ENCODE assay signal across 27 cellular contexts in genomic region chr22:29136715-29137700, GRCh38.
DNase-seq lines count a peak whose midpoint lies in the region; ATAC-seq, FAIRE-seq and TF ChIP-seq lines count a peak whose summit lies in the region.
"Had no signal": no experiment of that assay in that cellular context is flagged by ENCODE, and none has a peak within 500 bp of the region (broad histone marks: within the 10 kb centered on the region; RNA-seq: fewer than 3 reads in every experiment).

No MANE protein-coding gene starts in this region.

- no peak overlapping the region for H3K9ac ChIP-seq in endothelial cell of umbilical vein (replicated peaks; ENCODE audit: extremely low read depth, insufficient read depth, low read length)
- H3K9ac ChIP-seq: SK-N-SH had no signal

- H3K27ac ChIP-seq in endothelial cell of umbilical vein (ENCODE audit: insufficient read depth, low read depth, low read length), result no peak overlapping the region
- H3K27ac ChIP-seq: body of pancreas, coronary artery, heart right ventricle, left ventricle myocardium inferior had no signal

- H3K9me1 ChIP-seq in endothelial cell of umbilical vein (replicated peaks; ENCODE audit: control insufficient read depth, extremely low read depth, insufficient read depth, low read length), result no peaks in the 10 kb centered on the region

- DNase-seq in NCI-H1092 treated with DMSO at 0.1 percent for 48 hours (lab: John Stamatoyannopoulos, UW) (peak; percentile 54), NCI-H345 (lab: John Stamatoyannopoulos, UW) (peak; percentile 43), endothelial cell of umbilical vein (ENCODE audit: low read depth, low spot score) (no peak), retina (peak; percentile 55), KG1 (lab: John Stamatoyannopoulos, UW) (no peak)
- DNase-seq in activated CD4-positive, alpha-beta T cell treated with anti-CD3 and anti-CD28 coated beads for 4 hours, result no peak
- DNase-seq in activated effector memory CD4-positive, alpha-beta T cell treated with Interleukin-2 at 50 U/mL for 16 hours, result no peak
- DNase-seq: body of pancreas; CD4-positive, alpha-beta memory T cell; heart right ventricle; left ventricle myocardium inferior; NCI-H2081 treated with DMSO at 0.1 percent for 48 hours; SK-N-SH; spleen; stimulated activated CD4-positive, alpha-beta T cell treated with anti-CD3 and anti-CD28 coated beads, Interleukin-4, amount 100 ng/mL, for 24 hours; stimulated activated naive CD8-positive, alpha-beta T cell treated with anti-CD3 and anti-CD28 coated beads, Interleukin-15, amount 100 ng/mL, for 72 hours; T-helper 9 cell; transverse colon had no signal

- CTCF ChIA-PET in endothelial cell of umbilical vein (lab: Charles Lee), result no interaction called here

- no peak for TF ChIP-seq CTCF in endothelial cell of umbilical vein (IDR thresholded peaks at IDR 0.05; ENCODE audit: extremely low read depth in 1 of 2, insufficient read depth in 1 of 2, low read depth in 1 of 2, low read length in 2 of 2)

- H2AFZ ChIP-seq in endothelial cell of umbilical vein (ENCODE audit: low read depth, low read length), result no peak overlapping the region

- no peak for ATAC-seq in GM19324 (IDR thresholded peaks at IDR 0.05; ENCODE audit: low FRiP score, unreplicated experiment)
- ATAC-seq: activated CD4-positive, CD25-positive, alpha-beta regulatory T cell treated with anti-CD3 and anti-CD28 coated beads, Interleukin-2, amount 50 U/mL, for 24 hours; body of pancreas; heart right ventricle; K562; stimulated activated naive CD8-positive, alpha-beta T cell treated with anti-CD3 and anti-CD28 coated beads, Interleukin-15, amount 100 ng/mL, for 72 hours had no signal

- POLR2A ChIA-PET in endothelial cell of umbilical vein (lab: Charles Lee), result no interaction called here

- peaks cover 4 to 9% of the 10 kb centered on the region in 2 experiments for H3K27me3 ChIP-seq in endothelial cell of umbilical vein (ENCODE audit: control insufficient read depth in 2 of 2, insufficient read depth in 2 of 2, low read length in 2 of 2)
- H3K27me3 ChIP-seq: body of pancreas, heart right ventricle, Peyer's patch, transverse colon had no signal

- H4K20me1 ChIP-seq in endothelial cell of umbilical vein (replicated peaks; ENCODE audit: control insufficient read depth, extremely low read depth, insufficient read depth, low read length), result no peaks in the 10 kb centered on the region

- no peak overlapping the region for H3K4me2 ChIP-seq in endothelial cell of umbilical vein (ENCODE audit: insufficient read depth, low read length)
- H3K4me2 ChIP-seq: SK-N-SH had no signal

- no peaks in the 10 kb centered on the region for H3K79me2 ChIP-seq in endothelial cell of umbilical vein (ENCODE audit: control insufficient read depth, insufficient read depth, low read length)

- no peaks in the 10 kb centered on the region for H3K36me3 ChIP-seq in endothelial cell of umbilical vein (ENCODE audit: control insufficient read depth in 2 of 2, extremely low read depth in 1 of 2, insufficient read depth in 2 of 2, low read length in 2 of 2)
- H3K36me3 ChIP-seq: transverse colon had no signal

- no peaks in the 10 kb centered on the region for H3K4me1 ChIP-seq in endothelial cell of umbilical vein (ENCODE audit: control insufficient read depth, extremely low read depth, insufficient read depth, low read length)
- H3K4me1 ChIP-seq: body of pancreas, Peyer's patch had no signal

- TF ChIP-seq POLR2A in endothelial cell of umbilical vein (IDR thresholded peaks at IDR 0.05; ENCODE audit: low read depth, low read length), result no peak

- no peak overlapping the region for H3K4me3 ChIP-seq in endothelial cell of umbilical vein (replicated peaks in 1 of 3; ENCODE audit: insufficient read depth in 1 of 3, low read depth in 1 of 3, low read length in 3 of 3)
- H3K4me3 ChIP-seq: body of pancreas, coronary artery, heart right ventricle, K562, left ventricle myocardium inferior, Peyer's patch, spleen, transverse colon had no signal

- intact Hi-C loops in endothelial cell of umbilical vein (cut with micrococcal nuclease), result no loop called here

- FAIRE-seq in endothelial cell of umbilical vein (lab: Jason Lieb, UNC), result peak; percentile 26
- FAIRE-seq: endometrium, GM12891, GM19239, H1, K562 had no signal

- dilution Hi-C loops in endothelial cell of umbilical vein (cut with MboI; ENCODE audit: extremely low pct_ligation_motif_present, low sequenced_read_pairs), result no loop called here

- BruUV-seq in endothelial cell of umbilical vein (replicated peaks; lab: Mats Ljungman, UMichigan), result no TSS peak

- no peaks in the 10 kb centered on the region for H3K9me3 ChIP-seq in endothelial cell of umbilical vein (replicated peaks; ENCODE audit: control insufficient read depth, insufficient read depth, low read length)
- H3K9me3 ChIP-seq: body of pancreas, heart right ventricle, left ventricle myocardium inferior, Peyer's patch, SK-N-SH, spleen, transverse colon had no signal

TF ChIP-seq in endothelial cell of umbilical vein, 7 proteins besides CTCF, POLR2A, EP300 and RAD21:
- no peak for TF ChIP-seq EZH2 (IDR thresholded peaks at IDR 0.05; ENCODE audit: borderline replicate concordance, low read depth, low read length, severe bottlenecking)
- TF ChIP-seq MYC (IDR thresholded peaks at IDR 0.05; ENCODE audit: low read depth, low read length), result no peak
- TF ChIP-seq MAX (IDR thresholded peaks at IDR 0.05; ENCODE audit: insufficient read depth, insufficient read length), result no peak
- no peak for TF ChIP-seq POLR2AphosphoS5 (IDR thresholded peaks at IDR 0.05; ENCODE audit: insufficient read depth, low read depth, low read length)
- TF ChIP-seq JUN (IDR thresholded peaks at IDR 0.05; ENCODE audit: borderline replicate concordance, insufficient read depth, insufficient read length, low read depth), result no peak
- no peak for TF ChIP-seq GATA2 (IDR thresholded peaks at IDR 0.05; ENCODE audit: insufficient read depth, insufficient read length, low read depth, low read length)
- TF ChIP-seq FOS (IDR thresholded peaks at IDR 0.05; ENCODE audit: borderline replicate concordance, insufficient read depth, low read length), result no peak

Comparison
In these comparisons a context has a peak if more than half of its experiments do, and no peak if none do; other contexts are left out.
1. DNase-seq: peak in NCI-H1092 treated with DMSO at 0.1 percent for 48 hours (single experiment), NCI-H345 (single experiment) and retina (single experiment); none in endothelial cell of umbilical vein (single experiment), KG1 (single experiment), activated CD4-positive, alpha-beta T cell treated with anti-CD3 and anti-CD28 coated beads for 4 hours (0 of 2) and activated effector memory CD4-positive, alpha-beta T cell treated with Interleukin-2 at 50 U/mL for 16 hours (single experiment).